In the genomic region with DNA sequence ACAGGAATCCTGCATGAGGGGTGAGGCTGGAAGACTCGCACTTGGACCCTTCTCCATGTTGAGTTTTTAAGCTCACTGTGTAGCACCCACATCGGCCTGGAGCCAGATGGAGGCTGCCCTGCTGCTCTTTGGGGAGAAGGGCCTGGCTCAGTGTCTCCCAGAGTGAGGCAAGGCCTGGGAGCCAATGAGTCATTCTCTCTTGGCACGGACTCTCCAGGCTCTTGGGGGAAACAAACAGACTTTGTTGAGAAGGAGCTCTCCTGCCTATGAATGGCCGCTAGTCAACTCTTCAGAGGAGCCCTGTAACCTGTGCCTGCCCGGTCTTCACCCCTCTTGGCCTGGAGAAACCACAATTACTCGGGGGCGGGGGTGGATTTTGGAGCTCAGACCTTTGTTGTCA, we compare ENCODE assay signal across 13 cellular contexts. TPM values are rescaled to one million over a fixed set of nuclear protein-coding genes. Genes with fewer than 3 reads are reported as not detected.
DNase-seq lines count a peak whose midpoint lies in the region; ATAC-seq, FAIRE-seq and TF ChIP-seq lines count a peak whose summit lies in the region.
"Had no signal": no experiment of that assay in that cellular context is flagged by ENCODE, and none has a peak within 500 bp of the region (broad histone marks: within the 10 kb centered on the region; RNA-seq: fewer than 3 reads in every experiment).

No MANE protein-coding gene starts in this region.

- intact Hi-C loops in adrenal gland (cut with DNase I): no loop called here

- H3K27ac ChIP-seq in adrenal gland (no peak overlapping the region), osteoblast (ENCODE audit: low read depth, low read length) (no peak overlapping the region)
- H3K27ac ChIP-seq: parathyroid adenoma, SK-N-MC had no signal

- no peak overlapping the region for H3K27ac Mint-ChIP-seq in WTC11
- H3K27ac Mint-ChIP-seq: activated CD8-positive, alpha-beta T cell treated with anti-CD3 and anti-CD28 coated beads, Interleukin-2, amount 10 ng/mL, durations not matched to agents 7 days and 5 days had no signal

- CTCF ChIA-PET in WTC11 (lab: Charles Lee): no interaction called here

- no peaks in the 10 kb centered on the region for H3K4me1 ChIP-seq in adrenal gland (replicated peaks in 1 of 2)
- H3K4me1 ChIP-seq in osteoblast (ENCODE audit: insufficient read depth, low read length): peaks cover 4% of the 10 kb centered on the region

- no peaks in the 10 kb centered on the region for H4K20me1 ChIP-seq in osteoblast (ENCODE audit: insufficient read depth, low read length)

- no peaks in the 10 kb centered on the region for H3K9me3 Mint-ChIP-seq in WTC11

- no peak for TF ChIP-seq POLR2A in adrenal gland (IDR thresholded peaks at IDR 0.05)

- no peaks in the 10 kb centered on the region; the same call in 1 of the 2 replicates for H3K27me3 Mint-ChIP-seq in WTC11 (ENCODE audit: low read depth)

- WGBS in adrenal gland, 4 donors: 48 to 76% (median 72%) methylated on average over 6 to 7 of the region's 7 CpGs

- POLR2A ChIA-PET in WTC11 (lab: Charles Lee): interaction anchor here (0.7 kb wide), 1 partner anchor 377 kb away, joined by 4 read pairs; no protein-coding TSS in a partner anchor

- TF ChIP-seq CTCF in adrenal gland (IDR thresholded peaks at IDR 0.05): no peak
- no peak for TF ChIP-seq CTCF in osteoblast (IDR thresholded peaks at IDR 0.05; ENCODE audit: extremely low read depth, low read depth, low read length)
- TF ChIP-seq CTCF in WTC11 (IDR thresholded peaks at IDR 0.05): no peak

- H2AFZ ChIP-seq in osteoblast (ENCODE audit: low read length): no peak overlapping the region
- H2AFZ ChIP-seq: parathyroid adenoma had no signal

- DNase-seq in AG08396 (ENCODE audit: low spot score) (peak; percentile 71), adrenal gland (peak; percentile 35 to 72 (median 65)), frontal cortex (ENCODE audit: low spot score in 2 of 2) (peak; percentile 14 to 55), osteoblast (ENCODE audit: insufficient read length, low spot score, missing footprints) (peak; percentile 58), WTC11 (ENCODE audit: low spot score) (no peak)
- DNase-seq: activated CD8-positive, alpha-beta T cell treated with anti-CD3 and anti-CD28 coated beads, Interleukin-2, amount 10 ng/mL, durations not matched to agents 7 days and 5 days; cerebellar nuclear complex; NCI-H2227 treated with DMSO at 0.1 percent for 48 hours had no signal

- H3K79me2 ChIP-seq in osteoblast (ENCODE audit: insufficient read depth, low read length): no peaks in the 10 kb centered on the region
- H3K79me2 ChIP-seq: parathyroid adenoma had no signal

- no peak overlapping the region for H3K4me3 Mint-ChIP-seq in WTC11
- H3K4me3 Mint-ChIP-seq: activated CD8-positive, alpha-beta T cell treated with anti-CD3 and anti-CD28 coated beads, Interleukin-2, amount 10 ng/mL, durations not matched to agents 7 days and 5 days had no signal

- H3K4me3 ChIP-seq in adrenal gland (no peak overlapping the region), osteoblast (ENCODE audit: insufficient read depth, low read length) (no peak overlapping the region)
- H3K4me3 ChIP-seq: SK-N-MC had no signal

- no peaks in the 10 kb centered on the region for H3K36me3 Mint-ChIP-seq in WTC11

- H3K4me1 Mint-ChIP-seq in WTC11: 0 out of 2 replicates have a peak, but pooled peaks cover 3% of the 10 kb centered on the region

- FAIRE-seq in frontal cortex (lab: Jason Lieb, UNC): no peak

- H3K27me3 ChIP-seq in adrenal gland: no peaks in the 10 kb centered on the region
- H3K27me3 ChIP-seq in osteoblast (ENCODE audit: insufficient read depth, low read length): no peaks in the 10 kb centered on the region

- H3K9me3 ChIP-seq in adrenal gland (replicated peaks in 1 of 3) (no peaks in the 10 kb centered on the region), osteoblast (ENCODE audit: low read depth, low read length) (no peaks in the 10 kb centered on the region)

- ATAC-seq in HG03354 (IDR thresholded peaks at IDR 0.05; ENCODE audit: poor library complexity, severe bottlenecking, unreplicated experiment): no peak
- ATAC-seq in HG03460 (IDR thresholded peaks at IDR 0.05; ENCODE audit: unreplicated experiment): no peak
- ATAC-seq in GM21515 (IDR thresholded peaks at IDR 0.05; ENCODE audit: unreplicated experiment): no peak
- no peak for ATAC-seq in WTC11
- ATAC-seq: activated CD8-positive, alpha-beta T cell treated with anti-CD3 and anti-CD28 coated beads, Interleukin-2, amount 10 ng/mL, durations not matched to agents 7 days and 5 days had no signal

- no peak overlapping the region for H3K4me2 ChIP-seq in osteoblast (ENCODE audit: insufficient read depth, low read length)

- H3K36me3 ChIP-seq in adrenal gland (replicated peaks in 1 of 2) (no peaks in the 10 kb centered on the region), osteoblast (ENCODE audit: insufficient read depth, low read length) (no peaks in the 10 kb centered on the region)

TF ChIP-seq in WTC11, 78 proteins besides CTCF, POLR2A, EP300 and RAD21:
- TF ChIP-seq, protein P1, sequence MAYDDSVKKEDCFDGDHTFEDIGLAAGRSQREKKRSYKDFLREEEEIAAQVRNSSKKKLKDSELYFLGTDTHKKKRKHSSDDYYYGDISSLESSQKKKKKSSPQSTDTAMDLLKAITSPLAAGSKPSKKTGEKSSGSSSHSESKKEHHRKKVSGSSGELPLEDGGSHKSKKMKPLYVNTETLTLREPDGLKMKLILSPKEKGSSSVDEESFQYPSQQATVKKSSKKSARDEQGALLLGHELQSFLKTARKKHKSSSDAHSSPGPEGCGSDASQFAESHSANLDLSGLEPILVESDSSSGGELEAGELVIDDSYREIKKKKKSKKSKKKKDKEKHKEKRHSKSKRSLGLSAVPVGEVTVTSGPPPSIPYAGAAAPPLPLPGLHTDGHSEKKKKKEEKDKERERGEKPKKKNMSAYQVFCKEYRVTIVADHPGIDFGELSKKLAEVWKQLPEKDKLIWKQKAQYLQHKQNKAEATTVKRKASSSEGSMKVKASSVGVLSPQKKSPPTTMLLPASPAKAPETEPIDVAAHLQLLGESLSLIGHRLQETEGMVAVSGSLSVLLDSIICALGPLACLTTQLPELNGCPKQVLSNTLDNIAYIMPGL (CRISPR knock-in tag; IDR thresholded peaks at IDR 0.05): no peak
- TF ChIP-seq, protein P2, sequence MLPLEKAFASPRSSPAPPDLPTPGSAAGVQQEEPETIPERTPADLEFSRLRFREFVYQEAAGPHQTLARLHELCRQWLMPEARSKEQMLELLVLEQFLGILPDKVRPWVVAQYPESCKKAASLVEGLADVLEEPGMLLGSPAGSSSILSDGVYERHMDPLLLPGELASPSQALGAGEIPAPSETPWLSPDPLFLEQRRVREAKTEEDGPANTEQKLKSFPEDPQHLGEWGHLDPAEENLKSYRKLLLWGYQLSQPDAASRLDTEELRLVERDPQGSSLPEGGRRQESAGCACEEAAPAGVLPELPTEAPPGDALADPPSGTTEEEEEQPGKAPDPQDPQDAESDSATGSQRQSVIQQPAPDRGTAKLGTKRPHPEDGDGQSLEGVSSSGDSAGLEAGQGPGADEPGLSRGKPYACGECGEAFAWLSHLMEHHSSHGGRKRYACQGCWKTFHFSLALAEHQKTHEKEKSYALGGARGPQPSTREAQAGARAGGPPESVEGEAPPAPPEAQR (CRISPR knock-in tag; IDR thresholded peaks at IDR 0.05): no peak
- TF ChIP-seq, protein P3, sequence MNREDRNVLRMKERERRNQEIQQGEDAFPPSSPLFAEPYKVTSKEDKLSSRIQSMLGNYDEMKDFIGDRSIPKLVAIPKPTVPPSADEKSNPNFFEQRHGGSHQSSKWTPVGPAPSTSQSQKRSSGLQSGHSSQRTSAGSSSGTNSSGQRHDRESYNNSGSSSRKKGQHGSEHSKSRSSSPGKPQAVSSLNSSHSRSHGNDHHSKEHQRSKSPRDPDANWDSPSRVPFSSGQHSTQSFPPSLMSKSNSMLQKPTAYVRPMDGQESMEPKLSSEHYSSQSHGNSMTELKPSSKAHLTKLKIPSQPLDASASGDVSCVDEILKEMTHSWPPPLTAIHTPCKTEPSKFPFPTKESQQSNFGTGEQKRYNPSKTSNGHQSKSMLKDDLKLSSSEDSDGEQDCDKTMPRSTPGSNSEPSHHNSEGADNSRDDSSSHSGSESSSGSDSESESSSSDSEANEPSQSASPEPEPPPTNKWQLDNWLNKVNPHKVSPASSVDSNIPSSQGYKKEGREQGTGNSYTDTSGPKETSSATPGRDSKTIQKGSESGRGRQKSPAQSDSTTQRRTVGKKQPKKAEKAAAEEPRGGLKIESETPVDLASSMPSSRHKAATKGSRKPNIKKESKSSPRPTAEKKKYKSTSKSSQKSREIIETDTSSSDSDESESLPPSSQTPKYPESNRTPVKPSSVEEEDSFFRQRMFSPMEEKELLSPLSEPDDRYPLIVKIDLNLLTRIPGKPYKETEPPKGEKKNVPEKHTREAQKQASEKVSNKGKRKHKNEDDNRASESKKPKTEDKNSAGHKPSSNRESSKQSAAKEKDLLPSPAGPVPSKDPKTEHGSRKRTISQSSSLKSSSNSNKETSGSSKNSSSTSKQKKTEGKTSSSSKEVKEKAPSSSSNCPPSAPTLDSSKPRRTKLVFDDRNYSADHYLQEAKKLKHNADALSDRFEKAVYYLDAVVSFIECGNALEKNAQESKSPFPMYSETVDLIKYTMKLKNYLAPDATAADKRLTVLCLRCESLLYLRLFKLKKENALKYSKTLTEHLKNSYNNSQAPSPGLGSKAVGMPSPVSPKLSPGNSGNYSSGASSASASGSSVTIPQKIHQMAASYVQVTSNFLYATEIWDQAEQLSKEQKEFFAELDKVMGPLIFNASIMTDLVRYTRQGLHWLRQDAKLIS (CRISPR knock-in tag; IDR thresholded peaks at IDR 0.05; ENCODE audit: borderline replicate concordance): no peak
- TF ChIP-seq GRHL2 (CRISPR knock-in tag; IDR thresholded peaks at IDR 0.05; ENCODE audit: insufficient replicate concordance, severe bottlenecking) (no peak), NFATC4 (CRISPR knock-in tag; IDR thresholded peaks at IDR 0.05) (no peak)

RNA-seq across cellular contexts. Expression of a gene that starts 50.8 kb away (rescaled TPM):
- total RNA-seq in adrenal gland (100 to 1,000 TPM in 1 of 8 donors, 10 to 100 TPM in 7; 44.4 to 114 (median 70.0) TPM), frontal cortex (15.9 TPM), osteoblast (31.8 and 40.2 TPM in 2 replicates), WTC11 (2021) (3.7 to 6.6 TPM (median 4.6 TPM) in 3 replicates)
- 10 to 100 TPM in 1 of 3 donors, 1 to 10 TPM in 2; 7.2 to 15.3 (median 8.5) TPM for polyA plus RNA-seq in adrenal gland
